1 cellular context compared by ENCODE assay signal in genomic region chr17:49823614-49824013, GRCh38.
TF ChIP-seq lines count a peak whose summit lies in the region.

No MANE protein-coding gene starts in this region.

TF ChIP-seq in GM23338, 12 proteins besides CTCF, POLR2A, EP300 and RAD21 (continued from another document):
- no peak for TF ChIP-seq ETS1 (IDR thresholded peaks at IDR 0.05)
